Comparison of ENCODE assay signal across 22 cellular contexts in the genomic region with DNA sequence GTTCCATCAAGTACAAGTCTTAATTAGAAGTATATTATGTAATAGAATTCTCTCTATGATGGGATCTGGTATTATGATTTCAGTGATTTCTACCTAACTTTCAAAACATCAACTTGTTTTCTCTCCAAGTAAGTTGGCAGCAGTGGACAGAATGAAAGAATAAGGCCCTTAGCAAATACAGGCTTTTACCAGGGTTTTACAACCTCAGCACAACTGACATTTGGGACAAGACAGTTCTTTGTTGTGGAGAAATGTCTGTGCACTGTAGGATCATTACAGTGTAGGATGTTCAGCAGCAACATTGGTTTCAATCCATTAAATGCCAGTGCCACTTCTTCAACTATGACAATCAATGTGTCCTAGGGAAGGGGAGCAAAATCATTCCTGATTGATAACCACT. TPM values are rescaled to one million over a fixed set of nuclear protein-coding genes. Genes with fewer than 3 reads are reported as not detected.
"Had no signal": no experiment of that assay in that cellular context is flagged by ENCODE, and none has a peak within 500 bp of the region (broad histone marks: within the 10 kb centered on the region; RNA-seq: fewer than 3 reads in every experiment).

No MANE protein-coding gene starts in this region.

- H3K27ac ChIP-seq: brain microvascular endothelial cell, cardiac muscle cell, SJSA1 had no signal

- H3K36me3 ChIP-seq: brain microvascular endothelial cell, cardiac muscle cell, SJSA1 had no signal

- H3K4me3 ChIP-seq: cardiac muscle cell, SJSA1 had no signal

- DNase-seq: activated CD4-positive, alpha-beta T cell treated with anti-CD3 and anti-CD28 coated beads for 4 hours; activated CD8-positive, alpha-beta memory T cell treated with anti-CD3 and anti-CD28 coated beads, Interleukin-2, amount 50 U/mL, for 4 hours; activated CD8-positive, alpha-beta T cell treated with anti-CD3 and anti-CD28 coated beads for 36 hours; activated gamma-delta T cell treated with Interleukin-2 at 50 U/mL for 16 hours; activated naive CD4-positive, alpha-beta T cell treated with anti-CD3 and anti-CD28 coated beads, Interleukin-2, amount 10 ng/mL, durations not matched to agents 7 days and 5 days; activated naive CD8-positive, alpha-beta T cell treated with anti-CD3 and anti-CD28 coated beads for 36 hours; activated T-cell treated with anti-CD3 and anti-CD28 coated beads, Interleukin-2, amount 50 U/mL, for 72 hours; brain microvascular endothelial cell; Kasumi-1; NCI-H1105 treated with DMSO at 0.1 percent for 48 hours; NCI-H1436 treated with DMSO at 0.1 percent for 48 hours; NCI-H187; NCI-H2081; NCI-H446; NCI-H524; SHP77 had no signal

- H3K27me3 ChIP-seq: brain microvascular endothelial cell, cardiac muscle cell, SJSA1 had no signal

- ATAC-seq: activated CD4-positive, CD25-positive, alpha-beta regulatory T cell treated with anti-CD3 and anti-CD28 coated beads, Interleukin-2, amount 50 U/mL, for 24 hours; activated CD8-positive, alpha-beta T cell treated with anti-CD3 and anti-CD28 coated beads for 36 hours; activated T-cell treated with anti-CD3 and anti-CD28 coated beads, Interleukin-2, amount 50 U/mL, for 72 hours had no signal

- H3K4me1 ChIP-seq: SJSA1 had no signal

- H3K9me3 ChIP-seq: SJSA1 had no signal

- FAIRE-seq: RCC 7860 had no signal

RNA-seq across cellular contexts. Expression of gene MLANA, which starts 48.8 kb away (rescaled TPM):
- total RNA-seq: activated CD8-positive, alpha-beta T cell treated with anti-CD3 and anti-CD28 coated beads for 36 hours; activated naive CD8-positive, alpha-beta T cell treated with anti-CD3 and anti-CD28 coated beads for 36 hours; activated T-cell treated with anti-CD3 and anti-CD28 coated beads, Interleukin-2, amount 50 U/mL, for 72 hours; activated T-helper 2 cell treated with anti-CD3 and anti-CD28 coated beads, Interferon-gamma antibody, Interleukin-2, Interleukin-4, amounts not matched to agents 10 μg/mL and 5 μg/mL and 100 μg/mL, durations not matched to agents 14 hours and 24 hours and 36 hours; cardiac muscle cell; SJSA1 had no signal
- polyA plus RNA-seq: adipose tissue had no signal
